14 cellular contexts compared by ENCODE assay signal in the genomic region with DNA sequence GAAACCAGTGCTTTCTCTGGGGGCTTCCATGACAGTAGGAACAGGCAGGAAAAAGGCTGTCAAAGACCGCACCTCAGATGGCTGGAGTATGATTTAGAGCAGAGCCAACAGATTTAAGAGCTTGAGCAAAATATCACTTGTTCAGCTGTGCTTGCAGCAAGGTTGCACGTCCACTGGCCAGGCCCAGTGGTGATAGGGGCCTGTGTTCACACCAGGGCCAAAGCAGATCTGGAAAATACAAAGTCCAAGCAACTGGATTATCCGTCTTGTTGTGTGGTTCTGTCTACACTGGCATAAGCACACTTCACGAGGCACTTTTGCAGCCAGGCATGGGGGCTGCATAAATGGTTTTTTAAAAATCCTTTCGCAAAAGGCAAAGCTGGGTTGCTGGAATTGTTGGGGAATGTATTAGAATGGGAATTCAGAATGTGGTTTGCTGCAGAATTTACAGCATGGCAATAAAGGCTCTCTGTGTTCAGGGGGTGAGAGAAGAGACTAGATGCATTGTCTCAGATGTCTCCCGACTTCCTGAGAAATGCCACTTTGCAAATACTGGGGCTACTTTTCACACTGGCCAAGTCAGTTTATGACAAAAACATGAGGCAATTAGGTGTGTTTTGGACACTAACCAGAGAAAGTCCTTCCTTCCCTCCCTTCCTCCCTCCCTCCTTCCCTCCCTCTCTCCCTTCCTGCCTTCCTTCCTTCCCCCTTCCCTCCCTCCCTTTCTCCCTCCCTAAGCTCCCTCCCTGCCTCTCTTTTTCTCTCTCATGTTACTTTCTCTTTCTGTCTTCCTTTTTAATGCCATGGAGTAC. TPM values are rescaled to one million over a fixed set of nuclear protein-coding genes. Genes with fewer than 3 reads are reported as not detected.
DNase-seq lines count a peak whose midpoint lies in the region; ATAC-seq and TF ChIP-seq lines count a peak whose summit lies in the region.
"Not testable (repeated sequence)": the region's sequence is repeated elsewhere in the genome, so short reads cannot be mapped to it uniquely, and the experiment has no call there.
"Had no signal": no experiment of that assay in that cellular context is flagged by ENCODE, and none has a peak within 500 bp of the region (broad histone marks: within the 10 kb centered on the region; RNA-seq: fewer than 3 reads in every experiment).

No MANE protein-coding gene starts in this region.

- TF ChIP-seq CTCF in nephron (IDR thresholded peaks at IDR 0.05; ENCODE audit: unreplicated experiment in 3 of 3) = not testable (repeated sequence)

- not testable (repeated sequence) for H3K4me1 Mint-ChIP-seq in activated naive CD4-positive, alpha-beta T cell treated with anti-CD3 and anti-CD28 coated beads, Interleukin-2, amount 50 U/mL, for 24 hours
- peaks cover 20% of the 10 kb centered on the region for H3K4me1 Mint-ChIP-seq in nephron

- ATAC-seq in left colon = peak; percentile 42

- H3K4me2 ChIP-seq in BLaER1 treated with 17β-estradiol and CSF1 and Interleukin-3, amounts not matched to agents 10 nM and 100 nM = peak overlapping the region in 6 of 11 experiments; percentile 20 to 79 (median 38); a peak in 10 of 22 replicates

- H3K4me3 Mint-ChIP-seq in activated naive CD4-positive, alpha-beta T cell treated with anti-CD3 and anti-CD28 coated beads, Interleukin-2, amount 50 U/mL, for 24 hours; nephron: not testable (repeated sequence)

- intact Hi-C loops in left colon (cut with DNase I, micrococcal nuclease) = not testable (repeated sequence)

- H3K27me3 Mint-ChIP-seq in activated naive CD4-positive, alpha-beta T cell treated with anti-CD3 and anti-CD28 coated beads, Interleukin-2, amount 50 U/mL, for 24 hours; nephron (ENCODE audit: low read depth): not testable (repeated sequence)

- in situ Hi-C loops in SK-MEL-5 (cut with HindIII; ENCODE audit: low pct_unique_long_range_greater_than_20kb, low sequenced_read_pairs) = not testable (repeated sequence)

- not testable (repeated sequence) for H3K4me3 ChIP-seq in BLaER1 treated with 17β-estradiol and CSF1 and Interleukin-3, amounts not matched to agents 10 nM and 100 nM

- not testable (repeated sequence) for H3K27me3 ChIP-seq in BLaER1 treated with 17β-estradiol and CSF1 and Interleukin-3, amounts not matched to agents 10 nM and 100 nM

- not testable (repeated sequence) for H3K9me3 Mint-ChIP-seq in activated naive CD4-positive, alpha-beta T cell treated with anti-CD3 and anti-CD28 coated beads, Interleukin-2, amount 50 U/mL, for 24 hours; nephron

- H3K4me1 ChIP-seq in BLaER1 treated with 17β-estradiol and CSF1 and Interleukin-3, amounts not matched to agents 10 nM and 100 nM = peaks cover 0 to 56% (median 13%) of the 10 kb centered on the region in 10 experiments; a peak in 13 of 20 replicates

- H4K20me1 ChIP-seq in BLaER1 treated with 17β-estradiol and CSF1 and Interleukin-3, amounts not matched to agents 10 nM and 100 nM = peaks cover 0 to 57% (median 0%) of the 10 kb centered on the region in 11 experiments; a peak in 4 of 22 replicates

- DNase-seq in SK-MEL-5 (ENCODE audit: low read depth, low spot score) (peak; percentile 70), globus pallidus (ENCODE audit: low spot score) (peak; percentile 40)
- DNase-seq in left colon = not testable (repeated sequence)

- H3K9ac ChIP-seq in BLaER1 treated with 17β-estradiol and CSF1 and Interleukin-3, amounts not matched to agents 10 nM and 100 nM = not testable (repeated sequence)

- not testable (repeated sequence) for H3K27ac ChIP-seq in BLaER1 treated with 17β-estradiol and CSF1 and Interleukin-3, amounts not matched to agents 10 nM and 100 nM
- peak overlapping the region; percentile 60 for H3K27ac ChIP-seq in cingulate gyrus (ENCODE audit: low read depth, low read length)
- H3K27ac ChIP-seq in temporal lobe (ENCODE audit: low read depth, low read length) = peak overlapping the region; percentile 73

- H3K9me3 ChIP-seq in BLaER1 treated with 17β-estradiol and CSF1 and Interleukin-3, amounts not matched to agents 10 nM and 100 nM (replicated peaks in 1 of 11) = not testable (repeated sequence)

- H3K27ac Mint-ChIP-seq in activated naive CD4-positive, alpha-beta T cell treated with anti-CD3 and anti-CD28 coated beads, Interleukin-2, amount 50 U/mL, for 24 hours = peak overlapping the region; percentile 6
- H3K27ac Mint-ChIP-seq in nephron = peak overlapping the region in 2 of 3 experiments; percentile 67 to 86

- H3K36me3 ChIP-seq in BLaER1 treated with 17β-estradiol and CSF1 and Interleukin-3, amounts not matched to agents 10 nM and 100 nM = peaks cover 0 to 70% (median 21%) of the 10 kb centered on the region in 11 experiments; a peak in 12 of 22 replicates

- H3K36me3 Mint-ChIP-seq in activated naive CD4-positive, alpha-beta T cell treated with anti-CD3 and anti-CD28 coated beads, Interleukin-2, amount 50 U/mL, for 24 hours; nephron (ENCODE audit: low read depth): not testable (repeated sequence)

RNA-seq across cellular contexts. Expression of gene FCGR2A, which starts 7.6 kb away (rescaled TPM):
- 57.4 and 59.7 TPM in 2 replicates for total RNA-seq in SK-MEL-5 (2014; rRNA removed; shearing (Covaris generic))
- polyA plus RNA-seq in SK-MEL-5 (2015; cell fraction: cytosol; rRNA removed) = 56.0 and 64.8 TPM in 2 replicates
- 66.3 and 70.6 TPM in 2 replicates for polyA plus RNA-seq in SK-MEL-5 (2015; cell fraction: nucleus; rRNA removed)
- total RNA-seq in left colon (10 to 100 TPM in 1 of 2 donors, 1 to 10 TPM in 1; 5.5 to 17.4 TPM), temporal lobe (2.0 TPM)
- total RNA-seq: Calu3, GM23248, HT-29 had no signal
- polyA plus RNA-seq: CD8-positive, alpha-beta memory T cell; GM23248 had no signal

RNA-seq across cellular contexts. Expression of gene HSPA6, which starts 11.5 kb away (rescaled TPM):
- total RNA-seq in SK-MEL-5 (2014; rRNA removed; shearing (Covaris generic)) = 4.2 and 4.8 TPM in 2 replicates
- polyA plus RNA-seq in SK-MEL-5 (2015; cell fraction: cytosol; rRNA removed) = 3.1 and 7.7 TPM in 2 replicates
- 15.8 and 16.7 TPM in 2 replicates for polyA plus RNA-seq in SK-MEL-5 (2015; cell fraction: nucleus; rRNA removed)
- total RNA-seq in left colon (1 to 10 TPM in 1 of 2 donors, under 1 TPM in 1; 0.64 to 1.4 TPM), temporal lobe (3.4 TPM)
- total RNA-seq: GM23248 had no signal

RNA-seq across cellular contexts. Expression of gene FCGR3A, which starts 36.8 kb away (rescaled TPM):
- total RNA-seq in SK-MEL-5 (2014; rRNA removed; shearing (Covaris generic)) = not detected in 2 replicates
- polyA plus RNA-seq in SK-MEL-5 (2015; cell fraction: cytosol; rRNA removed) = not detected in 2 replicates
- polyA plus RNA-seq in SK-MEL-5 (2015; cell fraction: nucleus; rRNA removed) = not detected in 2 replicates
- 10 to 100 TPM in 1 of 2 donors, 1 to 10 TPM in 1; 3.7 to 11.7 TPM for total RNA-seq in left colon
- total RNA-seq in temporal lobe = 2.5 TPM
- total RNA-seq: Calu3, G401, GM23248, HT-29, PC-9 had no signal
- polyA plus RNA-seq: GM23248 had no signal
